Comparison of ENCODE assay signal across 21 cellular contexts in the genomic region with DNA sequence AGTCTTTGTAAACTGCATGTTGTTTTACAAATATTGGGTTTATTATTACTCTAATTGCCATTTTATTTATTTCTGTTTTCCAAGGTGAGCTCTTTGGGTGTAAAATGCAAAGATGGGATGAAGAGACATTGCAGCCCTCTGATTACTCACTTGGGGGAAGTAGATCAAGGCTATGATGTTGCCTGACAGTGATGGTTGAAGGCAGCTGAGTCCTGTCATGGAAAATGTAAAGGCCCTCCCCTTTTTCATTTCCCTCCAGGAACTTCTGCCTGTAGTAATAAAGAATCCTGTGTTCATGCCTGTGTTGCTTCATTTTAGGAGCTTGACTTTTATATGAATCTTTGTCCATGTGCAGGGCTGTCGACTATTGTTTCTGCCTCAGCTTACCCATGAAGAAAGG.
DNase-seq lines count a peak whose midpoint lies in the region; ATAC-seq and TF ChIP-seq lines count a peak whose summit lies in the region.
"Had no signal": no experiment of that assay in that cellular context is flagged by ENCODE, and none has a peak within 500 bp of the region (broad histone marks: within the 10 kb centered on the region; RNA-seq: fewer than 3 reads in every experiment).

No MANE protein-coding gene starts in this region.

- POLR2A ChIA-PET in activated B cell treated with CpG ODN at 0.5 μM for 24 hours (lab: Charles Lee), result no interaction called here

- H3K36me3 ChIP-seq in left ventricle myocardium inferior (no peaks in the 10 kb centered on the region), muscle layer of duodenum (ENCODE audit: control insufficient read depth in 1 of 2, insufficient read depth in 2 of 2, low read length in 2 of 2) (no peaks in the 10 kb centered on the region), WERI-Rb-1 (no peaks in the 10 kb centered on the region)

- no peak for DNase-seq in left ventricle myocardium inferior
- DNase-seq in left ventricle myocardium superior, result no peak
- DNase-seq in activated B cell treated with CpG ODN at 0.5 μM for 24 hours, result no peak
- DNase-seq in DMS79 (lab: John Stamatoyannopoulos, UW), result no peak
- no peak for DNase-seq in HCEC 1CT
- DNase-seq in WERI-Rb-1, result no peak
- DNase-seq: activated effector memory CD4-positive, alpha-beta T cell treated with Interleukin-2 at 50 U/mL for 16 hours; CD8-positive, alpha-beta memory T cell; central memory CD4-positive, alpha-beta T cell; effector CD8-positive, alpha-beta T cell; islet precursor cell; mesendoderm; MM.1S; NCI-H2029; NCI-H446 treated with DMSO at 0.1 percent for 48 hours; nephron progenitor cell; SHP77 treated with DMSO at 0.1 percent for 48 hours had no signal

- no peaks in the 10 kb centered on the region for H3K27me3 ChIP-seq in left ventricle myocardium inferior (ENCODE audit: low read depth)
- H3K27me3 ChIP-seq in muscle layer of duodenum (ENCODE audit: low read depth, low read length), result no peaks in the 10 kb centered on the region
- H3K27me3 ChIP-seq in WERI-Rb-1 (ENCODE audit: insufficient read depth, low read depth, severe bottlenecking), result no peaks in the 10 kb centered on the region

- no peak overlapping the region for H3K4me3 Mint-ChIP-seq in activated B cell treated with CpG ODN at 0.5 μM for 24 hours
- H3K4me3 Mint-ChIP-seq: CD8-positive, alpha-beta memory T cell; nephron progenitor cell; T-helper 1 cell treated with Interleukin-12 subunit alpha and Interleukin-12 subunit beta and Interleukin-4 antibody, amounts not matched to agents 30 μg/mL and 1 μg/mL, for 36 hours; type B pancreatic cell had no signal

- H3K36me3 Mint-ChIP-seq in activated B cell treated with CpG ODN at 0.5 μM for 24 hours (ENCODE audit: low read depth), result no peaks in the 10 kb centered on the region
- H3K36me3 Mint-ChIP-seq: CD8-positive, alpha-beta memory T cell; type B pancreatic cell had no signal

- peaks cover 23% of the 10 kb centered on the region for H3K4me1 ChIP-seq in left ventricle myocardium inferior
- peaks cover 0 to 26% of the 10 kb centered on the region in 2 donors for H3K4me1 ChIP-seq in muscle layer of duodenum (ENCODE audit: control insufficient read depth in 1 of 2, insufficient read depth in 2 of 2, low read length in 2 of 2)

- no peak overlapping the region for H3K27ac Mint-ChIP-seq in activated B cell treated with CpG ODN at 0.5 μM for 24 hours
- H3K27ac Mint-ChIP-seq: CD8-positive, alpha-beta memory T cell; nephron progenitor cell; T-helper 1 cell treated with Interleukin-12 subunit alpha and Interleukin-12 subunit beta and Interleukin-4 antibody, amounts not matched to agents 30 μg/mL and 1 μg/mL, for 36 hours; type B pancreatic cell had no signal

- intact Hi-C loops in left ventricle myocardium inferior (cut with micrococcal nuclease) (no loop called here), left ventricle myocardium superior (cut with micrococcal nuclease) (no loop called here), activated B cell treated with CpG ODN at 0.5 μM for 24 hours (cut with micrococcal nuclease) (no loop called here)

- no peak for TF ChIP-seq CTCF in left ventricle myocardium inferior (IDR thresholded peaks at IDR 0.05; ENCODE audit: borderline replicate concordance)
- TF ChIP-seq CTCF in activated B cell treated with CpG ODN at 0.5 μM for 24 hours (IDR thresholded peaks at IDR 0.05), result no peak
- TF ChIP-seq CTCF in WERI-Rb-1 (IDR thresholded peaks at IDR 0.05; ENCODE audit: low read depth, low read length), result no peak

- no peaks in the 10 kb centered on the region for H3K9me3 ChIP-seq in left ventricle myocardium inferior (replicated peaks)
- no peaks in the 10 kb centered on the region for H3K9me3 ChIP-seq in muscle layer of duodenum (ENCODE audit: control insufficient read depth in 1 of 2, low read length in 2 of 2)
- H3K9me3 ChIP-seq in WERI-Rb-1 (ENCODE audit: severe bottlenecking), result no peaks in the 10 kb centered on the region

- peak overlapping the region; percentile 75 for H3K27ac ChIP-seq in left ventricle myocardium inferior (replicated peaks)
- peak overlapping the region; percentile 61 for H3K27ac ChIP-seq in muscle layer of duodenum (ENCODE audit: low read length)
- H3K27ac ChIP-seq in WERI-Rb-1, result no peak overlapping the region

- peaks cover 1% of the 10 kb centered on the region for H3K9me3 Mint-ChIP-seq in activated B cell treated with CpG ODN at 0.5 μM for 24 hours
- H3K9me3 Mint-ChIP-seq: T-helper 1 cell treated with Interleukin-12 subunit alpha and Interleukin-12 subunit beta and Interleukin-4 antibody, amounts not matched to agents 30 μg/mL and 1 μg/mL, for 36 hours; type B pancreatic cell had no signal

- peaks cover 17% of the 10 kb centered on the region for H3K4me1 Mint-ChIP-seq in activated B cell treated with CpG ODN at 0.5 μM for 24 hours
- H3K4me1 Mint-ChIP-seq: CD8-positive, alpha-beta memory T cell; nephron progenitor cell had no signal

- ATAC-seq in left ventricle myocardium superior, result no peak
- peak; percentile 49 for ATAC-seq in activated B cell treated with CpG ODN at 0.5 μM for 24 hours (ENCODE audit: low read depth)
- no peak for ATAC-seq in HG03342 (IDR thresholded peaks at IDR 0.05; ENCODE audit: unreplicated experiment)

- CTCF ChIA-PET in activated B cell treated with CpG ODN at 0.5 μM for 24 hours (lab: Charles Lee), result no interaction called here

- no peaks in the 10 kb centered on the region for H3K27me3 Mint-ChIP-seq in activated B cell treated with CpG ODN at 0.5 μM for 24 hours
- H3K27me3 Mint-ChIP-seq: type B pancreatic cell had no signal

- H3K4me3 ChIP-seq in left ventricle myocardium inferior (no peak overlapping the region), muscle layer of duodenum (ENCODE audit: low read depth in 1 of 2, low read length in 2 of 2) (no peak overlapping the region), WERI-Rb-1 (ENCODE audit: low read depth, low read length) (no peak overlapping the region)
